24 cellular contexts compared by ENCODE assay signal in genomic region chr3:118886708-118887107, GRCh38.
DNase-seq lines count a peak whose midpoint lies in the region; ATAC-seq, FAIRE-seq and TF ChIP-seq lines count a peak whose summit lies in the region.
"Had no signal": no experiment of that assay in that cellular context is flagged by ENCODE, and none has a peak within 500 bp of the region (broad histone marks: within the 10 kb centered on the region; RNA-seq: fewer than 3 reads in every experiment).

No MANE protein-coding gene starts in this region.

- in situ Hi-C loops in HepG2 (cut with HindIII; ENCODE audit: extremely low pct_ligation_motif_present, low pct_unique_long_range_greater_than_20kb): loop anchor here (10.0 to 25.0 kb wide), 2 partner anchors 148 to 801 kb away; partner anchors contain the start of genes COX17 and IGSF11
- in situ Hi-C loops in GM12878 (cut with MboI): loop anchor here (10.0 kb wide), 1 partner anchor 348 kb away; no protein-coding TSS in a partner anchor

- 5% methylated on average over 3 of the region's 3 CpGs for WGBS in HepG2 (ENCODE audit: low lambda C conversion rate)
- WGBS in right lobe of liver (ENCODE audit: insufficient coverage, low coverage, low lambda C conversion rate, missing lambda C conversion rate): 44% methylated on average over 3 of the region's 3 CpGs
- WGBS in GM12878 (ENCODE audit: insufficient coverage, insufficient replicate concordance, low lambda C conversion rate, missing lambda C conversion rate): 27% methylated on average over 3 of the region's 3 CpGs

- no peaks in the 10 kb centered on the region for H3K9me3 Mint-ChIP-seq in central memory CD8-positive, alpha-beta T cell
- H3K9me3 Mint-ChIP-seq in CD4-positive, alpha-beta T cell: no peaks in the 10 kb centered on the region
- H3K9me3 Mint-ChIP-seq: CD4-positive, alpha-beta memory T cell; CD8-positive, alpha-beta memory T cell had no signal

- H3K4me1 Mint-ChIP-seq in central memory CD8-positive, alpha-beta T cell: no peaks in the 10 kb centered on the region
- no peaks in the 10 kb centered on the region for H3K4me1 Mint-ChIP-seq in CD4-positive, alpha-beta T cell (ENCODE audit: low read depth)
- H3K4me1 Mint-ChIP-seq: B cell had no signal

- ATAC-seq in HepG2 (no peak), right lobe of liver (no peak), GM12878 (no peak; the same call in 2 of the 3 replicates)
- ATAC-seq in central memory CD8-positive, alpha-beta T cell (replicated peaks; ENCODE audit: extremely low read depth, poor library complexity, severe bottlenecking): no peak
- ATAC-seq in CD4-positive, alpha-beta T cell (ENCODE audit: poor library complexity): no peak
- ATAC-seq: A549 had no signal

- H3K27me3 Mint-ChIP-seq in central memory CD8-positive, alpha-beta T cell: peaks cover 60% of the 10 kb centered on the region
- peaks cover 12% of the 10 kb centered on the region for H3K27me3 Mint-ChIP-seq in CD4-positive, alpha-beta T cell

- H3K4me3 Mint-ChIP-seq in central memory CD8-positive, alpha-beta T cell: no peak overlapping the region
- H3K4me3 Mint-ChIP-seq in CD4-positive, alpha-beta T cell: no peak overlapping the region
- H3K4me3 Mint-ChIP-seq: B cell; CD4-positive, alpha-beta memory T cell; CD8-positive, alpha-beta memory T cell had no signal

- TF ChIP-seq EP300 in HepG2 (IDR thresholded peaks at IDR 0.05; ENCODE audit: low read depth in 2 of 2, low read length in 2 of 2): no peak
- no peak for TF ChIP-seq EP300 in HepG2 (CRISPR knock-in tag; IDR thresholded peaks at IDR 0.05; ENCODE audit: borderline replicate concordance)
- no peak for TF ChIP-seq EP300 in GM12878 (IDR thresholded peaks at IDR 0.05; ENCODE audit: borderline replicate concordance in 1 of 2, control insufficient read depth in 1 of 2, low read depth in 2 of 2, low read length in 2 of 2)

- intact Hi-C loops in HepG2 (cut with micrococcal nuclease; ENCODE audit: unreplicated experiment): no loop called here
- intact Hi-C loops in right lobe of liver (cut with DNase I): no loop called here
- intact Hi-C loops in GM12878 (cut with micrococcal nuclease; ENCODE audit: unreplicated experiment): no loop called here
- intact Hi-C loops in CD4-positive, alpha-beta T cell (cut with DNase I, micrococcal nuclease): no loop called here
- intact Hi-C loops in dorsolateral prefrontal cortex (cut with DNase I): loop anchor here in 1 of 2 donors (5.0 to 10.0 kb wide), 2 partner anchors 56 to 98 kb away; no protein-coding TSS in a partner anchor

- no peak for FAIRE-seq in HepG2 (lab: Jason Lieb, UNC)
- FAIRE-seq in GM12878 (lab: Jason Lieb, UNC): no peak
- FAIRE-seq: A549, GM12891, GM19239 had no signal

- H2AFZ ChIP-seq in HepG2 (ENCODE audit: low read length) (no peak overlapping the region), GM12878 (ENCODE audit: control insufficient read depth, low read depth, low read length) (no peak overlapping the region)

- SMC1A ChIA-PET in GM12878 (lab: Charles Lee; ENCODE audit: uncharacterized antibody, unreplicated experiment): no interaction called here

- CTCF ChIA-PET in HepG2 (lab: Yijun Ruan, JAX; ENCODE audit: low intra/inter-chr PET ratio, low total read pairs) (interaction anchor here (1.1 kb wide), 1 partner anchor 212 kb away, joined by 3 read pairs; no protein-coding TSS in a partner anchor), GM12878 (lab: Yijun Ruan, JAX) (interaction anchor here (0.5 to 7.0 kb wide), 3 partner anchors 354 to 795 kb away, joined by 4 to 110 read pairs (median 92); partner anchors contain the start of gene B4GALT4)
- CTCF ChIA-PET in CD4-positive, alpha-beta T cell (lab: Charles Lee): no interaction called here

- no peak overlapping the region for H3K4me3 ChIP-seq in HepG2 (replicated peaks in 1 of 3; ENCODE audit: insufficient read depth in 1 of 3, low read depth in 2 of 3, low read length in 3 of 3)
- H3K4me3 ChIP-seq in right lobe of liver: no peak overlapping the region
- H3K4me3 ChIP-seq in GM12878: no peak overlapping the region
- H3K4me3 ChIP-seq in dorsolateral prefrontal cortex: no peak overlapping the region
- H3K4me3 ChIP-seq: A549; BLaER1 treated with 17β-estradiol and CSF1 and Interleukin-3, amounts not matched to agents 10 nM and 100 nM had no signal

- no peaks in the 10 kb centered on the region for H3K9me3 ChIP-seq in HepG2 (ENCODE audit: low read length)
- H3K9me3 ChIP-seq in right lobe of liver: no peaks in the 10 kb centered on the region
- H3K9me3 ChIP-seq in GM12878 (replicated peaks; ENCODE audit: control insufficient read depth, insufficient read depth, low read length): no peaks in the 10 kb centered on the region
- no peaks in the 10 kb centered on the region for H3K9me3 ChIP-seq in CD4-positive, alpha-beta T cell (ENCODE audit: control insufficient read depth, low read length)
- H3K9me3 ChIP-seq: A549; BLaER1 treated with 17β-estradiol and CSF1 and Interleukin-3, amounts not matched to agents 10 nM and 100 nM had no signal

- DNase-seq in HepG2 (ENCODE audit: low spot score): no peak
- no peak for DNase-seq in right lobe of liver
- no peak for DNase-seq in GM12878 (ENCODE audit: low read depth, low spot score)
- no peak for DNase-seq in central memory CD8-positive, alpha-beta T cell (ENCODE audit: low spot score in 2 of 2)
- DNase-seq in CD4-positive, alpha-beta T cell: no peak
- no peak for DNase-seq in dorsolateral prefrontal cortex
- DNase-seq: AML-193; CD4-positive, alpha-beta memory T cell; CD8-positive, alpha-beta memory T cell; COR-L47; DMS 273 treated with DMSO at 0.1 percent for 48 hours; DMS153; DMS53; DMS79; DND-41; EL; GDM1 had no signal

- H3K9ac ChIP-seq in HepG2 (ENCODE audit: insufficient read depth, low read depth, low read length) (no peak overlapping the region), GM12878 (ENCODE audit: control insufficient read depth, insufficient read depth, low read length) (no peak overlapping the region)
- H3K9ac ChIP-seq: BLaER1 treated with 17β-estradiol and CSF1 and Interleukin-3, amounts not matched to agents 10 nM and 100 nM had no signal

- H3K36me3 ChIP-seq in HepG2 (replicated peaks in 1 of 2; ENCODE audit: control insufficient read depth in 1 of 2, insufficient read depth in 2 of 2, low read length in 2 of 2) (no peaks in the 10 kb centered on the region), right lobe of liver (no peaks in the 10 kb centered on the region), GM12878 (ENCODE audit: control insufficient read depth in 2 of 2, insufficient read depth in 2 of 2, low read length in 1 of 2) (no peaks in the 10 kb centered on the region)
- H3K36me3 ChIP-seq: BLaER1 treated with 17β-estradiol and CSF1 and Interleukin-3, amounts not matched to agents 10 nM and 100 nM had no signal

- no peak for TF ChIP-seq RAD21 in HepG2 (CRISPR knock-in tag; IDR thresholded peaks at IDR 0.05)
- no peak for TF ChIP-seq RAD21 in GM12878 (IDR thresholded peaks at IDR 0.05; ENCODE audit: insufficient read depth, low read depth, low read length)

- no peak for TF ChIP-seq POLR2A in HepG2 (IDR thresholded peaks at IDR 0.05; ENCODE audit: insufficient read depth in 1 of 2, low read depth in 2 of 2, low read length in 2 of 2)
- TF ChIP-seq POLR2A in right lobe of liver (IDR thresholded peaks at IDR 0.05): no peak
- no peak for TF ChIP-seq POLR2A in GM12878 (IDR thresholded peaks at IDR 0.05; ENCODE audit: low read depth, low read length)

- no peaks in the 10 kb centered on the region; the same call in 1 of the 2 replicates for H4K20me1 ChIP-seq in HepG2 (ENCODE audit: insufficient read depth, low read length)
- H4K20me1 ChIP-seq in GM12878 (ENCODE audit: control insufficient read depth, insufficient read depth): no peaks in the 10 kb centered on the region
- H4K20me1 ChIP-seq: BLaER1 treated with 17β-estradiol and CSF1 and Interleukin-3, amounts not matched to agents 10 nM and 100 nM had no signal

- RAD21 ChIA-PET in GM12878 (lab: Charles Lee; ENCODE audit: unreplicated experiment): interaction anchor here (0.6 kb wide), 1 partner anchor 211 kb away, joined by 4 read pairs; no protein-coding TSS in a partner anchor

- no peaks in the 10 kb centered on the region for H3K36me3 Mint-ChIP-seq in central memory CD8-positive, alpha-beta T cell (ENCODE audit: insufficient read depth)
- no peaks in the 10 kb centered on the region for H3K36me3 Mint-ChIP-seq in CD4-positive, alpha-beta T cell (ENCODE audit: low read depth)
- H3K36me3 Mint-ChIP-seq: CD4-positive, alpha-beta memory T cell; CD8-positive, alpha-beta memory T cell had no signal

- H3K27ac ChIP-seq in HepG2 (ENCODE audit: extremely low read length, insufficient read depth, low read length) (no peak overlapping the region), right lobe of liver (no peak overlapping the region), GM12878 (ENCODE audit: control insufficient read depth, insufficient read depth) (no peak overlapping the region), dorsolateral prefrontal cortex (no peak overlapping the region)
- no peak overlapping the region for H3K27ac ChIP-seq in CD4-positive, alpha-beta T cell (ENCODE audit: low read depth, low read length)
- H3K27ac ChIP-seq: 22Rv1; A549; BLaER1 treated with 17β-estradiol and CSF1 and Interleukin-3, amounts not matched to agents 10 nM and 100 nM; C4-2B had no signal

- TF ChIP-seq CTCF in HepG2 (CRISPR knock-in tag; IDR thresholded peaks at IDR 0.05) (no peak), right lobe of liver (IDR thresholded peaks at IDR 0.05) (no peak), GM12878 (IDR thresholded peaks at IDR 0.05 in 2 of 3, conservative IDR thresholded peaks at IDR 0.05 in 1 of 3; ENCODE audit: control insufficient read depth in 2 of 3, extremely low read depth in 1 of 3, insufficient read depth in 1 of 3, low read depth in 3 of 3, low read length in 3 of 3) (no peak), dorsolateral prefrontal cortex (IDR thresholded peaks at IDR 0.05 in 54 of 56, conservative IDR thresholded peaks at IDR 0.05 in 2 of 56; ENCODE audit: low read depth in 1 of 56, partially characterized antibody in 56 of 56) (no peak)
- no peak for TF ChIP-seq CTCF in CD4-positive, alpha-beta T cell (IDR thresholded peaks at IDR 0.05)

- peak overlapping the region; percentile 7 for H3K27ac Mint-ChIP-seq in central memory CD8-positive, alpha-beta T cell (ENCODE audit: low read depth)
- H3K27ac Mint-ChIP-seq in CD4-positive, alpha-beta T cell: no peak overlapping the region
- H3K27ac Mint-ChIP-seq: B cell; CD4-positive, alpha-beta memory T cell; CD8-positive, alpha-beta memory T cell had no signal

- BruUV-seq in HepG2 (replicated peaks; lab: Mats Ljungman, UMichigan) (no TSS peak), GM12878 (replicated peaks; lab: Mats Ljungman, UMichigan) (no TSS peak)

- POLR2A ChIA-PET in HepG2 (lab: Yijun Ruan, JAX): no interaction called here
- POLR2A ChIA-PET in GM12878 (lab: Charles Lee): no interaction called here
- POLR2A ChIA-PET in CD4-positive, alpha-beta T cell (lab: Charles Lee): interaction anchor here (4.7 kb wide), 1 partner anchor 148 kb away, joined by 39 read pairs; the partner anchor contains the start of gene IGSF11

- no peak overlapping the region for H3K4me2 ChIP-seq in HepG2 (ENCODE audit: low read depth, low read length)
- no peak overlapping the region for H3K4me2 ChIP-seq in GM12878 (ENCODE audit: control insufficient read depth, insufficient read depth)
- H3K4me2 ChIP-seq: A549; BLaER1 treated with 17β-estradiol and CSF1 and Interleukin-3, amounts not matched to agents 10 nM and 100 nM had no signal

- H3K4me1 ChIP-seq in HepG2 (ENCODE audit: insufficient read depth, low read length): no peaks in the 10 kb centered on the region
- H3K4me1 ChIP-seq in right lobe of liver: no peaks in the 10 kb centered on the region
- no peaks in the 10 kb centered on the region for H3K4me1 ChIP-seq in GM12878 (ENCODE audit: control insufficient read depth, insufficient read depth, low read length)

- H3K27me3 ChIP-seq in HepG2 (ENCODE audit: control insufficient read depth in 1 of 2, insufficient read depth in 2 of 2, low read length in 2 of 2) (peaks cover 0 to 4% of the 10 kb centered on the region in 2 experiments; a peak in 1 of 5 replicates), right lobe of liver (no peaks in the 10 kb centered on the region), GM12878 (replicated peaks in 1 of 2; ENCODE audit: control insufficient read depth in 2 of 2, insufficient read depth in 2 of 2, low read length in 1 of 2) (no peaks in the 10 kb centered on the region), dorsolateral prefrontal cortex (no peaks in the 10 kb centered on the region)
- H3K27me3 ChIP-seq in CD4-positive, alpha-beta T cell (ENCODE audit: control insufficient read depth, insufficient read depth, low read length): peaks cover 11% of the 10 kb centered on the region
- H3K27me3 ChIP-seq: BLaER1 treated with 17β-estradiol and CSF1 and Interleukin-3, amounts not matched to agents 10 nM and 100 nM had no signal

- H3K79me2 ChIP-seq in HepG2 (ENCODE audit: insufficient read depth, low read length) (no peaks in the 10 kb centered on the region), GM12878 (ENCODE audit: control insufficient read depth, insufficient read depth, low read length) (no peaks in the 10 kb centered on the region)
